In the genomic region with DNA sequence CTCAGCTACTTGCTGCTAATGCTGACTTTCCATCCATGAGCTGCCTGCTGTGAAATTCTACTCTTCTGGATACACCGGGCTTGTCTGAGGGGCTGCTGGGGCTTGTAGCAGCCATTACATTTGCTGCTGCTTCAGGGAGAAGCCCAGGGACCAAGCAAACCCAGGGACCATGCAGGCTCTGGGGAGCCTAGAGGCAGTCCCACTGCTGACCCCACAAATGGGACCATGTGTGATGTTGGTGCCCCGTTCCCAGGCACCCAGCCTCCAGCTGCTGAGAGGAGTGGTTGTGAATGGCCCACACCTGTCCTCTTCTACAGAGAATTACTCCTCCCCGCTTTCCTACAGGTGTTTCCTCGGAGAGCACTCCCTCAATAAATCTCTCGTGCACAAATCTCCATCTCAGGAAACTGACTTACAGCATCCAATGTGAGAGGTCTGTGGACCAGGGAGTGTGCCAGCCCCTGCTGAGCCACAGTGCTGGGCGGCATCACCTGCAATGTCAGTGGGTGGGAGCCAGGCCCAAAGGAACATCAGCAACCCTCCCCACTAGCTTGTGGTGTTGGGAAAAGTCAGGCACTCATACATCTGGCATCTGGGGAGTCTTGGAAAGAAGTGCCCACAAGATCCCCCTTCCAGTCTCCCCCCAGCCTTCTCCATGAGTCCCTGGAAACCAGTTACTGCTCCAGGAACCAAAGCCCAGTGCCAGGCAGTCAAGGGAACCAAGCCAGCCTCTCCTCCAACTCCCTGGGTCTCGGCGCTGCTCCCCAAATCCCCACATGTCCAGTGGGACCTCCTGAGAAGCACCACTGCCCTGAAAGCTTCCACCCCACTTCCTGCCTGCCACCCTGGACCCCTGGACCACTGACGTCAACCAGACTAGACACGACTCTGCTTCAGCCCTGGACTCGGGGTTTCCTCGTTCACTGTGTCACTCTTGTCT, we compare ENCODE assay signal across 17 cellular contexts.
A peak's percentile ranks its signal among the peaks of the same experiment; 100 is the strongest.
DNase-seq lines count a peak whose midpoint lies in the region; ATAC-seq and TF ChIP-seq lines count a peak whose summit lies in the region.
"Had no signal": no experiment of that assay in that cellular context is flagged by ENCODE, and none has a peak within 500 bp of the region (broad histone marks: within the 10 kb centered on the region; RNA-seq: fewer than 3 reads in every experiment).

No MANE protein-coding gene starts in this region.

- H3K4me1 ChIP-seq in CD8-positive, alpha-beta T cell (ENCODE audit: insufficient read depth, low read length), result no peaks in the 10 kb centered on the region
- H3K4me1 ChIP-seq in psoas muscle (peaks cover 17% of the 10 kb centered on the region), Caco-2 (no peaks in the 10 kb centered on the region)

- H3K9me3 Mint-ChIP-seq in CD8-positive, alpha-beta T cell, result no peaks in the 10 kb centered on the region
- H3K9me3 Mint-ChIP-seq in glutamatergic neuron (ENCODE audit: unreplicated experiment), result peaks cover 10% of the 10 kb centered on the region
- no peaks in the 10 kb centered on the region for H3K9me3 Mint-ChIP-seq in Caco-2 (ENCODE audit: unreplicated experiment)
- H3K9me3 Mint-ChIP-seq: neural crest cell had no signal

- no peak for ATAC-seq in CD8-positive, alpha-beta T cell
- ATAC-seq in psoas muscle (no peak), HG02970 (IDR thresholded peaks at IDR 0.05; ENCODE audit: low FRiP score, unreplicated experiment) (no peak)

- no peaks in the 10 kb centered on the region for H3K36me3 ChIP-seq in CD8-positive, alpha-beta T cell (ENCODE audit: insufficient read depth, low read length)
- H3K36me3 ChIP-seq in psoas muscle (ENCODE audit: insufficient read depth in 1 of 2, low read depth in 1 of 2) (no peaks in the 10 kb centered on the region), Caco-2 (ENCODE audit: control insufficient read depth, insufficient read depth, low read length) (no peaks in the 10 kb centered on the region)
- H3K36me3 ChIP-seq: thoracic aorta had no signal

- intact Hi-C loops in CD8-positive, alpha-beta T cell (cut with DNase I, micrococcal nuclease), result no loop called here
- intact Hi-C loops in psoas muscle (cut with DNase I) (loop anchor here in 1 of 2 donors (10.0 kb wide), 1 partner anchor 885 kb away; no protein-coding TSS in a partner anchor), Caco-2 (cut with micrococcal nuclease; ENCODE audit: unreplicated experiment) (no loop called here)

- peaks cover 2% of the 10 kb centered on the region for H3K4me1 Mint-ChIP-seq in CD8-positive, alpha-beta T cell (ENCODE audit: low read depth)
- H3K4me1 Mint-ChIP-seq in glutamatergic neuron (ENCODE audit: low read depth, unreplicated experiment) (peaks cover 19% of the 10 kb centered on the region), Caco-2 (ENCODE audit: low read depth, unreplicated experiment) (no peaks in the 10 kb centered on the region)
- H3K4me1 Mint-ChIP-seq: B cell had no signal

- no peaks in the 10 kb centered on the region for H3K9me3 ChIP-seq in CD8-positive, alpha-beta T cell (ENCODE audit: low read length)
- H3K9me3 ChIP-seq in psoas muscle (no peaks in the 10 kb centered on the region), Caco-2 (no peaks in the 10 kb centered on the region)
- H3K9me3 ChIP-seq: thoracic aorta had no signal

- H3K36me3 Mint-ChIP-seq in CD8-positive, alpha-beta T cell, result peaks cover 4% of the 10 kb centered on the region
- peaks cover 10% of the 10 kb centered on the region for H3K36me3 Mint-ChIP-seq in glutamatergic neuron (ENCODE audit: unreplicated experiment)
- H3K36me3 Mint-ChIP-seq in Caco-2 (ENCODE audit: insufficient read depth, unreplicated experiment), result no peaks in the 10 kb centered on the region

- H3K27ac Mint-ChIP-seq in CD8-positive, alpha-beta T cell, result peak overlapping the region; percentile 22
- H3K27ac Mint-ChIP-seq in glutamatergic neuron (ENCODE audit: unreplicated experiment) (peak overlapping the region; percentile 63), Caco-2 (ENCODE audit: unreplicated experiment) (no peak overlapping the region)
- H3K27ac Mint-ChIP-seq: B cell had no signal

- H3K4me3 Mint-ChIP-seq in CD8-positive, alpha-beta T cell, result no peak overlapping the region
- no peak overlapping the region for H3K4me3 Mint-ChIP-seq in glutamatergic neuron (ENCODE audit: unreplicated experiment)
- H3K4me3 Mint-ChIP-seq in Caco-2 (ENCODE audit: unreplicated experiment), result no peak overlapping the region
- H3K4me3 Mint-ChIP-seq: B cell, neural crest cell had no signal

- TF ChIP-seq CTCF in CD8-positive, alpha-beta T cell (IDR thresholded peaks at IDR 0.05), result no peak
- TF ChIP-seq CTCF in glutamatergic neuron (IDR thresholded peaks at IDR 0.05; ENCODE audit: partially characterized antibody, unreplicated experiment), result no peak
- TF ChIP-seq CTCF in psoas muscle (IDR thresholded peaks at IDR 0.05), result no peak
- no peak for TF ChIP-seq CTCF in Caco-2 (IDR thresholded peaks at IDR 0.05; ENCODE audit: insufficient read depth in 1 of 2, low read depth in 1 of 2, low read length in 1 of 2, severe bottlenecking in 1 of 2, unreplicated experiment in 1 of 2)

- no peak overlapping the region for H3K4me3 ChIP-seq in CD8-positive, alpha-beta T cell (ENCODE audit: low read depth, low read length)
- H3K4me3 ChIP-seq in psoas muscle (no peak overlapping the region), Caco-2 (ENCODE audit: low read depth, low read length) (no peak overlapping the region)

- no peaks in the 10 kb centered on the region for H3K27me3 Mint-ChIP-seq in CD8-positive, alpha-beta T cell (ENCODE audit: low read depth)
- H3K27me3 Mint-ChIP-seq in glutamatergic neuron (ENCODE audit: unreplicated experiment) (peaks cover 12% of the 10 kb centered on the region), Caco-2 (ENCODE audit: insufficient read depth, unreplicated experiment) (peaks cover 4% of the 10 kb centered on the region)

- CTCF ChIA-PET in CD8-positive, alpha-beta T cell (lab: Charles Lee), result interaction anchor here (0.5 kb wide), 1 partner anchor 679 kb away, joined by 3 read pairs; no protein-coding TSS in a partner anchor
- CTCF ChIA-PET in Caco-2 (lab: Charles Lee), result interaction anchor here (0.6 kb wide), 1 partner anchor 211 kb away, joined by 3 read pairs; no protein-coding TSS in a partner anchor

- DNase-seq in CD8-positive, alpha-beta T cell, result no peak
- DNase-seq in glutamatergic neuron (no peak), psoas muscle (no peak), dedifferentiated amniotic fluid mesenchymal stem cell (ENCODE audit: extremely low spot score) (no peak), NCI-H1694 treated with DMSO at 0.1 percent for 48 hours (lab: John Stamatoyannopoulos, UW) (no peak), Caco-2 (no peak)
- DNase-seq: activated naive CD4-positive, alpha-beta T cell treated with Interleukin-2 at 50 U/mL for 16 hours; cerebellar nuclear complex; DMS53; NCI-H2029; NCI-H82 had no signal

- H3K27me3 ChIP-seq in CD8-positive, alpha-beta T cell (ENCODE audit: insufficient read depth, low read length), result no peaks in the 10 kb centered on the region
- H3K27me3 ChIP-seq in psoas muscle (ENCODE audit: insufficient read depth in 3 of 3, low read length in 2 of 3) (no peaks in the 10 kb centered on the region), Caco-2 (replicated peaks; ENCODE audit: control insufficient read depth, insufficient read depth, low read length) (no peaks in the 10 kb centered on the region)

- H3K27ac ChIP-seq in CD8-positive, alpha-beta T cell (ENCODE audit: low read depth, low read length), result no peak overlapping the region
- H3K27ac ChIP-seq in adipose tissue (ENCODE audit: low read depth, low read length) (peak overlapping the region; percentile 88), psoas muscle (peak overlapping the region; percentile 68)
- H3K27ac ChIP-seq: epithelial cell of prostate had no signal

- WGBS in adipose tissue, 3 donors, result 65 to 80% (median 79%) methylated on average over 12 of the region's 12 CpGs
- 48 to 53% (median 49%) methylated on average over 12 of the region's 12 CpGs for WGBS in psoas muscle, 3 donors

- POLR2A ChIA-PET in CD8-positive, alpha-beta T cell (lab: Charles Lee), result no interaction called here
- POLR2A ChIA-PET in Caco-2 (lab: Charles Lee), result no interaction called here

- no TSS peak for BruUV-seq in Caco-2 (replicated peaks; lab: Mats Ljungman, UMichigan)
